In the genomic region with DNA sequence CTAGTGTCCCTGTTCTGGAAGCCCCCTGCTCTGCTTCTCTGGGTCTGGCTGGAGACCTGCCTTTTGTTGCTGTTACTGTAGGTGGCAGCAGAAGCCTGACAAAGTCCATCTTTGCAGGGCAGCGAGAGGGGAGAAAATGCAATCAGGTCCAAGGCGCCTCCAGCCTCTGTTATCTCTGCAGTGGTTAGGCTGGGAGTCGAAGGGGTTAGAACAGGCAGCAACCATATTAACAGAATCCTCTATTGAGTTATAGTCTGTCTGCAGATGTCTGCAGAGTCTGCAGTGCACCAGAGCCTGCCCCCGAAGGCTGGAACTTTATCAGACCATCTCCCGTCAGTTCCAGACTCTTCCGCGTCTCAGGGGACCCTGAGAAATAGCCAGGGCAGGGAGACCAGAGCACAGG, we compare ENCODE assay signal across 8 cellular contexts.
DNase-seq lines count a peak whose midpoint lies in the region; ATAC-seq, FAIRE-seq and TF ChIP-seq lines count a peak whose summit lies in the region.

No MANE protein-coding gene starts in this region.

- no peak overlapping the region for H3K4me2 ChIP-seq in OCI-LY3 (ENCODE audit: low read length)

- peaks cover 0 to 10% (median 0%) of the 10 kb centered on the region in 9 donors for H3K27me3 ChIP-seq in heart left ventricle
- no peaks in the 10 kb centered on the region for H3K27me3 ChIP-seq in OCI-LY3 (ENCODE audit: low read depth, low read length)
- no peaks in the 10 kb centered on the region for H3K27me3 ChIP-seq in upper lobe of right lung

- ATAC-seq in heart left ventricle (no peak), Right ventricle myocardium superior (ENCODE audit: poor library complexity) (no peak), upper lobe of right lung (peak; percentile 13), HG03045 (IDR thresholded peaks at IDR 0.05; ENCODE audit: unreplicated experiment) (no peak)

- H3K4me3 ChIP-seq in heart left ventricle: no peak overlapping the region
- H3K4me3 ChIP-seq in OCI-LY3 (ENCODE audit: low read length): no peak overlapping the region
- H3K4me3 ChIP-seq in upper lobe of right lung: no peak overlapping the region

- intact Hi-C loops in heart left ventricle (cut with DNase I) (loop anchor here in 6 of 10 donors (2.0 to 10.0 kb wide), 5 partner anchors 112 to 1142 kb away; no protein-coding TSS in a partner anchor), Right ventricle myocardium superior (cut with DNase I) (loop anchor here (5.0 kb wide), 1 partner anchor 1140 kb away; no protein-coding TSS in a partner anchor), head of caudate nucleus (cut with DNase I) (loop anchor here (5.0 kb wide), 1 partner anchor 120 kb away; no protein-coding TSS in a partner anchor), upper lobe of right lung (cut with DNase I) (no loop called here), cardiac septum (cut with DNase I) (loop anchor here (5.0 to 10.0 kb wide), 2 partner anchors 102 to 1140 kb away; no protein-coding TSS in a partner anchor)

- TF ChIP-seq CTCF in heart left ventricle (IDR thresholded peaks at IDR 0.05): peak in 7 of 12 donors; percentile 8 to 40 (median 22)
- TF ChIP-seq CTCF in OCI-LY3 (IDR thresholded peaks at IDR 0.05; ENCODE audit: low read depth, low read length): peak; percentile 41; the same call in 1 of the 2 replicates
- TF ChIP-seq CTCF in upper lobe of right lung (IDR thresholded peaks at IDR 0.05): no peak

- WGBS in heart left ventricle, 4 donors: 10 to 27% (median 18%) methylated on average over 5 to 7 of the region's 7 CpGs

- H4K20me1 ChIP-seq in OCI-LY3 (ENCODE audit: insufficient read depth, low read length): no peaks in the 10 kb centered on the region

- no peaks in the 10 kb centered on the region for H3K79me2 ChIP-seq in OCI-LY3 (ENCODE audit: low read length)

- DNase-seq in heart left ventricle (no peak), Right ventricle myocardium superior (no peak), head of caudate nucleus (peak in 31 of 42 donors; percentile 12 to 66 (median 34)), upper lobe of right lung (no peak), H54 (ENCODE audit: insufficient read length, low spot score) (no peak), cardiac septum (ENCODE audit: low spot score) (no peak)

- TF ChIP-seq POLR2A in heart left ventricle (IDR thresholded peaks at IDR 0.05) (no peak), H54 (IDR thresholded peaks at IDR 0.05; ENCODE audit: low read depth, low read length) (no peak)

- H3K9me3 ChIP-seq in heart left ventricle: no peaks in the 10 kb centered on the region
- no peaks in the 10 kb centered on the region for H3K9me3 ChIP-seq in OCI-LY3 (ENCODE audit: insufficient read depth, low read length)
- no peaks in the 10 kb centered on the region for H3K9me3 ChIP-seq in upper lobe of right lung

- H3K9ac ChIP-seq in OCI-LY3 (ENCODE audit: low read length): no peak overlapping the region

- H3K27ac ChIP-seq in heart left ventricle (no peak overlapping the region), OCI-LY3 (ENCODE audit: low read length) (no peak overlapping the region), upper lobe of right lung (no peak overlapping the region)

- H2AFZ ChIP-seq in OCI-LY3 (ENCODE audit: low read depth, low read length): no peak overlapping the region

- FAIRE-seq in H54 (lab: Jason Lieb, UNC): no peak

- H3K4me1 ChIP-seq in heart left ventricle (peaks cover 0 to 6% (median 0%) of the 10 kb centered on the region in 12 donors), OCI-LY3 (ENCODE audit: low read length) (no peaks in the 10 kb centered on the region), upper lobe of right lung (no peaks in the 10 kb centered on the region)

- H3K36me3 ChIP-seq in heart left ventricle (no peaks in the 10 kb centered on the region), OCI-LY3 (replicated peaks; ENCODE audit: low read depth, low read length) (no peaks in the 10 kb centered on the region), upper lobe of right lung (no peaks in the 10 kb centered on the region)

Comparison
In these comparisons a context has a peak if more than half of its experiments do, and no peak if none do; other contexts are left out.
1. DNase-seq: peak in head of caudate nucleus (31 of 42); none in heart left ventricle (0 of 5), Right ventricle myocardium superior (single experiment), upper lobe of right lung (single experiment), H54 (single experiment) and cardiac septum (single experiment).